ENCODE assay signal across 8 cellular contexts in genomic region chr17:2854662-2855061, GRCh38. TPM values are rescaled to one million over a fixed set of nuclear protein-coding genes. Genes with fewer than 3 reads are reported as not detected.
A peak's percentile ranks its signal among the peaks of the same experiment; 100 is the strongest.
DNase-seq lines count a peak whose midpoint lies in the region; ATAC-seq and TF ChIP-seq lines count a peak whose summit lies in the region.

No MANE protein-coding gene starts in this region.

- no peak overlapping the region for H3K27ac ChIP-seq in esophagus muscularis mucosa (replicated peaks in 1 of 4)

- H3K4me1 Mint-ChIP-seq in osteocyte (ENCODE audit: unreplicated experiment): peaks cover 13% of the 10 kb centered on the region

- in situ Hi-C loops in Caki2 (cut with HindIII; ENCODE audit: low pct_unique_long_range_greater_than_20kb, low sequenced_read_pairs) (no loop called here), ACHN (cut with HindIII; ENCODE audit: low pct_ligation_motif_present, low pct_unique_long_range_greater_than_20kb, low sequenced_read_pairs) (no loop called here)

- H3K4me1 ChIP-seq in NT2/D1 (ENCODE audit: insufficient read depth, insufficient read length): peaks cover 13% of the 10 kb centered on the region
- peaks cover 15 to 29% (median 25%) of the 10 kb centered on the region in 4 donors for H3K4me1 ChIP-seq in esophagus muscularis mucosa

- no peak for ATAC-seq in GM19463 (IDR thresholded peaks at IDR 0.05; ENCODE audit: unreplicated experiment)
- no peak for ATAC-seq in HG03442 (IDR thresholded peaks at IDR 0.05; ENCODE audit: unreplicated experiment)

- H3K27ac Mint-ChIP-seq in osteocyte (ENCODE audit: unreplicated experiment): no peak overlapping the region

- H3K36me3 ChIP-seq in NT2/D1 (ENCODE audit: insufficient read depth, insufficient read length, low read length) (peaks cover 18% of the 10 kb centered on the region), esophagus muscularis mucosa (no peaks in the 10 kb centered on the region)

- H3K9ac ChIP-seq in NT2/D1 (ENCODE audit: insufficient read length, low read depth): peak overlapping the region; percentile 91

- no peaks in the 10 kb centered on the region for H3K9me3 Mint-ChIP-seq in osteocyte (ENCODE audit: unreplicated experiment)

- peak overlapping the region; percentile 81 for H3K4me3 Mint-ChIP-seq in osteocyte (ENCODE audit: unreplicated experiment)

- no peak for TF ChIP-seq POLR2A in esophagus muscularis mucosa (IDR thresholded peaks at IDR 0.05; ENCODE audit: low read depth)

- H3K9me3 ChIP-seq in NT2/D1 (ENCODE audit: insufficient read depth, low read length) (no peaks in the 10 kb centered on the region), esophagus muscularis mucosa (no peaks in the 10 kb centered on the region)

- H3K27me3 ChIP-seq in NT2/D1 (ENCODE audit: insufficient read depth, insufficient read length) (peaks cover 2% of the 10 kb centered on the region), esophagus muscularis mucosa (peaks cover 0 to 35% (median 5%) of the 10 kb centered on the region in 4 donors)

- H3K4me3 ChIP-seq in NT2/D1 (ENCODE audit: insufficient read length, low read depth) (peak overlapping the region; percentile 79), esophagus muscularis mucosa (peak overlapping the region; percentile 67 to 81 (median 68))

- no peaks in the 10 kb centered on the region for H3K27me3 Mint-ChIP-seq in osteocyte (ENCODE audit: unreplicated experiment)

- no peak for TF ChIP-seq CTCF in esophagus muscularis mucosa (IDR thresholded peaks at IDR 0.05)
- TF ChIP-seq CTCF in osteocyte (IDR thresholded peaks at IDR 0.05): no peak

- 2% methylated on average over 6 of the region's 7 CpGs for WGBS in esophagus muscularis mucosa

- no peaks in the 10 kb centered on the region for H3K36me3 Mint-ChIP-seq in osteocyte (ENCODE audit: unreplicated experiment)

- intact Hi-C loops in esophagus muscularis mucosa (cut with DNase I): no loop called here

- DNase-seq in Caki2 (ENCODE audit: low read depth) (peak; percentile 3), NT2/D1 (ENCODE audit: low read depth, low spot score) (no peak), esophagus muscularis mucosa (ENCODE audit: extremely low spot score) (no peak), osteocyte (ENCODE audit: extremely low spot score, unreplicated experiment) (no peak), ACHN (no peak), HK-2 (ENCODE audit: unreplicated experiment) (no peak)

- TF ChIP-seq EP300 in esophagus muscularis mucosa (IDR thresholded peaks at IDR 0.05): no peak

RNA-seq across cellular contexts. Expression of gene RAP1GAP2, which starts 58.4 kb away (rescaled TPM):
- 2.0 and 5.0 TPM in 2 replicates for total RNA-seq in Caki2 (2014; rRNA removed; shearing (Covaris generic); ENCODE audit: low replicate concordance)
- total RNA-seq in esophagus muscularis mucosa: 10 to 100 TPM in 3 of 4 donors, 1 to 10 TPM in 1; 7.4 to 13.1 (median 10.7) TPM
- total RNA-seq in osteocyte: 6.3 and 7.8 TPM in 2 replicates
